19 cellular contexts compared by ENCODE assay signal in the genomic region with DNA sequence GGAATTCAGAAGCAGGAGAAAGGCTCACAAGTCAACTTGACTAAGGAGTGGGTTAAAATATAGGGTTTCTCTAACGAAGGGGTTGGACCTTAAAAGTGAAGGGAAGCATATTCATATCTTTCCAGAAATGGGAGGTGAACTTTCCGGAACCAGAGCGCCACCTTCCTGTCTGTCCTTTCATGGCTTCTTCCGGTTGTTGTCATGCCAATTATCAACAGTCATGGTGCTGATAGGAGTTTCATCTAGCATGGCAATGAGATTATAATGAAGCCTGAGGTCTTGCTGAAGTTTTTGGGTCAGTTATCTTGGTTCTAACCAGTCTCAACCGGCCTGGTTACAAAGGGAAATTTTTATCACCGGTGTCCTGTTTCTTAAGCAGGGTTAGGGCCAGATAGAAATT.
DNase-seq lines count a peak whose midpoint lies in the region; ATAC-seq and TF ChIP-seq lines count a peak whose summit lies in the region.
"Had no signal": no experiment of that assay in that cellular context is flagged by ENCODE, and none has a peak within 500 bp of the region (broad histone marks: within the 10 kb centered on the region; RNA-seq: fewer than 3 reads in every experiment).

No MANE protein-coding gene starts in this region.

- H3K9me3 ChIP-seq in adrenal gland (replicated peaks in 1 of 3), result no peaks in the 10 kb centered on the region

- H3K4me3 ChIP-seq in adrenal gland, result no peak overlapping the region
- no peak overlapping the region for H3K4me3 ChIP-seq in mesendoderm (ENCODE audit: low read length)
- H3K4me3 ChIP-seq: PC-9, SK-N-MC, smooth muscle cell had no signal

- H3K18ac ChIP-seq in mesendoderm (ENCODE audit: low read length), result no peak overlapping the region

- no peak overlapping the region for H3K23ac ChIP-seq in mesendoderm (ENCODE audit: low read length)

- no peak overlapping the region for H2BK5ac ChIP-seq in mesendoderm (ENCODE audit: low read length)

- TF ChIP-seq POLR2A in adrenal gland (IDR thresholded peaks at IDR 0.05), result no peak

- H3K36me3 ChIP-seq in adrenal gland (replicated peaks in 1 of 2) (no peaks in the 10 kb centered on the region), mesendoderm (ENCODE audit: control insufficient read depth, insufficient read depth, low read length) (no peaks in the 10 kb centered on the region)

- no peak overlapping the region for H2BK15ac ChIP-seq in mesendoderm (replicated peaks; ENCODE audit: low read depth)

- peak in 1 of 6 experiments; percentile 9 for TF ChIP-seq CTCF in adrenal gland (IDR thresholded peaks at IDR 0.05)

- no peak overlapping the region for H2AK5ac ChIP-seq in mesendoderm (ENCODE audit: low read length)

- no peak overlapping the region for H3K9ac ChIP-seq in mesendoderm (ENCODE audit: low read length)

- H4K5ac ChIP-seq in mesendoderm (ENCODE audit: low read length), result no peak overlapping the region

- H3K4ac ChIP-seq in mesendoderm (ENCODE audit: low read depth, low read length), result peak overlapping the region; percentile 0

- no peak overlapping the region for H2BK120ac ChIP-seq in mesendoderm (ENCODE audit: low read depth, low read length)

- no peak overlapping the region for H4K8ac ChIP-seq in mesendoderm (ENCODE audit: low read depth, low read length)

- H3K27me3 ChIP-seq in adrenal gland, result no peaks in the 10 kb centered on the region
- no peaks in the 10 kb centered on the region for H3K27me3 ChIP-seq in mesendoderm (ENCODE audit: insufficient read depth, low read length, poor library complexity)

- H3K27ac ChIP-seq in adrenal gland (no peak overlapping the region), mesendoderm (ENCODE audit: low read depth, low read length) (no peak overlapping the region)
- H3K27ac ChIP-seq: PC-9, SK-N-MC had no signal

- intact Hi-C loops in adrenal gland (cut with DNase I), result no loop called here

- no peaks in the 10 kb centered on the region for H3K4me1 ChIP-seq in adrenal gland (replicated peaks in 1 of 2)
- H3K4me1 ChIP-seq in mesendoderm (ENCODE audit: control insufficient read depth, low read depth, low read length), result peaks cover 2% of the 10 kb centered on the region

- no peaks in the 10 kb centered on the region for H3K79me1 ChIP-seq in mesendoderm (ENCODE audit: low read length)

- WGBS in adrenal gland, 4 donors, result 39 to 64% (median 57%) methylated on average over 6 of the region's 6 CpGs
- WGBS in mesendoderm (ENCODE audit: extremely low coverage, insufficient coverage, low lambda C conversion rate), result no CpG with 5 or more reads among the region's 6 CpGs

- no peak overlapping the region for H3K56ac ChIP-seq in mesendoderm (ENCODE audit: low read length)

- no peak overlapping the region for H3K4me2 ChIP-seq in mesendoderm (ENCODE audit: low read length)
- H3K4me2 ChIP-seq: PC-9, smooth muscle cell had no signal

- H3K79me2 ChIP-seq in mesendoderm (ENCODE audit: control insufficient read depth, insufficient read depth, low read length), result no peaks in the 10 kb centered on the region

- ATAC-seq in GM18858 (IDR thresholded peaks at IDR 0.05; ENCODE audit: unreplicated experiment), result no peak

- peak; percentile 7 for DNase-seq in Daoy (ENCODE audit: low read depth)
- DNase-seq in HT1080 (ENCODE audit: low read depth), result peak; percentile 46
- peak in 4 of 7 donors; percentile 4 to 22 (median 13) for DNase-seq in adrenal gland
- peak; percentile 60 for DNase-seq in mesendoderm
- DNase-seq in ureter (ENCODE audit: low spot score), result no peak
- DNase-seq in T-helper 2 cell, result no peak
- DNase-seq: activated CD4-positive, alpha-beta T cell treated with anti-CD3 and anti-CD28 coated beads for 4 hours; activated CD8-positive, alpha-beta memory T cell treated with anti-CD3 and anti-CD28 coated beads, Interleukin-2, amount 50 U/mL, for 4 hours; activated effector memory CD4-positive, alpha-beta T cell treated with Interleukin-2 at 50 U/mL for 16 hours; central memory CD4-positive, alpha-beta T cell; effector CD4-positive, alpha-beta T cell; MM.1S; NCI-H187 treated with DMSO at 0.1 percent for 48 hours; NCI-H510A; PC-9; stimulated activated CD4-positive, alpha-beta T cell treated with anti-CD3 and anti-CD28 coated beads, Interleukin-4, amount 100 ng/mL, for 24 hours had no signal

Comparison
In these comparisons a context has a peak if more than half of its experiments do, and no peak if none do; other contexts are left out.
1. DNase-seq: peak in Daoy (single experiment), HT1080 (single experiment), adrenal gland (4 of 7) and mesendoderm (single experiment); none in ureter (single experiment) and T-helper 2 cell (0 of 5).